8 cellular contexts compared by ENCODE assay signal in genomic region chr1:59674605-59675004, GRCh38.
DNase-seq lines count a peak whose midpoint lies in the region; ATAC-seq and TF ChIP-seq lines count a peak whose summit lies in the region.

No MANE protein-coding gene starts in this region.

- no peaks in the 10 kb centered on the region for H3K27me3 ChIP-seq in breast epithelium
- H3K27me3 ChIP-seq in liver (ENCODE audit: control insufficient read depth in 4 of 4, insufficient read depth in 4 of 4, low read length in 3 of 4) = no peaks in the 10 kb centered on the region
- no peaks in the 10 kb centered on the region for H3K27me3 ChIP-seq in upper lobe of left lung

- ATAC-seq in upper lobe of left lung (ENCODE audit: low FRiP score in 2 of 2) (peak; percentile 67 to 71), HG02759 (IDR thresholded peaks at IDR 0.05; ENCODE audit: unreplicated experiment) (no peak)

- TF ChIP-seq CTCF in breast epithelium (IDR thresholded peaks at IDR 0.05) (no peak), liver (IDR thresholded peaks at IDR 0.05; ENCODE audit: low read depth, low read length, missing input control) (no peak), upper lobe of left lung (IDR thresholded peaks at IDR 0.05) (no peak)

- H3K9me3 ChIP-seq in breast epithelium (no peaks in the 10 kb centered on the region), liver (ENCODE audit: control insufficient read depth in 4 of 4, low read length in 3 of 4) (no peaks in the 10 kb centered on the region), upper lobe of left lung (no peaks in the 10 kb centered on the region)

- H3K9ac ChIP-seq in liver (ENCODE audit: low read depth in 1 of 2, low read length in 2 of 2) = peak overlapping the region in 1 of 2 donors; percentile 54

- TF ChIP-seq RAD21 in liver (IDR thresholded peaks at IDR 0.05) = peak; percentile 56 to 59

- 54% methylated on average over 3 of the region's 3 CpGs for WGBS in liver
- WGBS in upper lobe of left lung, 2 donors = 42 to 51% methylated on average over 3 of the region's 3 CpGs

- H3K4me1 ChIP-seq in breast epithelium = peaks cover 14 to 39% of the 10 kb centered on the region in 2 donors
- peaks cover 9 to 24% (median 17%) of the 10 kb centered on the region in 4 donors for H3K4me1 ChIP-seq in liver (ENCODE audit: control insufficient read depth in 4 of 4, insufficient read depth in 4 of 4, low read length in 3 of 4)
- H3K4me1 ChIP-seq in upper lobe of left lung = peaks cover 27 to 55% (median 47%) of the 10 kb centered on the region in 4 donors

- peak; percentile 50 for DNase-seq in NCI-H2107 treated with DMSO at 0.1 percent for 48 hours (lab: John Stamatoyannopoulos, UW; ENCODE audit: unreplicated experiment)
- no peak for DNase-seq in NCI-H2107 (lab: John Stamatoyannopoulos, UW)
- peak in 1 of 2 donors; percentile 50 for DNase-seq in breast epithelium (ENCODE audit: low spot score in 2 of 2)
- peak in 1 of 2 donors; percentile 53 for DNase-seq in upper lobe of left lung
- DNase-seq in NCI-H82 treated with DMSO at 0.1 percent for 48 hours (lab: John Stamatoyannopoulos, UW; ENCODE audit: unreplicated experiment) = no peak
- no peak for DNase-seq in posterior cingulate gyrus

- H3K36me3 ChIP-seq in breast epithelium (no peaks in the 10 kb centered on the region), liver (ENCODE audit: control insufficient read depth in 4 of 4, insufficient read depth in 3 of 4, low read depth in 1 of 4, low read length in 3 of 4) (peaks cover 0 to 5% (median 3%) of the 10 kb centered on the region in 4 donors), upper lobe of left lung (no peaks in the 10 kb centered on the region)

- TF ChIP-seq EP300 in upper lobe of left lung (IDR thresholded peaks at IDR 0.05) = peak in 3 of 4 donors; percentile 67 to 96 (median 69)

- TF ChIP-seq POLR2A in breast epithelium (IDR thresholded peaks at IDR 0.05) (no peak), upper lobe of left lung (IDR thresholded peaks at IDR 0.05) (no peak)

- no peak overlapping the region for H3K4me3 ChIP-seq in breast epithelium
- H3K4me3 ChIP-seq in liver (ENCODE audit: low read depth in 1 of 3, low read length in 3 of 3) = no peak overlapping the region
- H3K4me3 ChIP-seq in upper lobe of left lung = no peak overlapping the region

- intact Hi-C loops in breast epithelium (cut with DNase I; ENCODE audit: low total_unique reads) = no loop called here
- intact Hi-C loops in posterior cingulate gyrus (cut with DNase I) = no loop called here

- H3K27ac ChIP-seq in breast epithelium (peak overlapping the region; percentile 94 to 96), liver (ENCODE audit: low read depth in 1 of 2, low read length in 2 of 2) (peak overlapping the region; percentile 76 to 78), upper lobe of left lung (peak overlapping the region; percentile 43 to 87 (median 80))

TF ChIP-seq in liver, 16 proteins besides CTCF, POLR2A, EP300 and RAD21:
- TF ChIP-seq RXRA (IDR thresholded peaks at IDR 0.05) = peak in 1 of 2 donors; percentile 72
- TF ChIP-seq TAF1 (conservative IDR thresholded peaks at IDR 0.05) = no peak
- peak; percentile 84 for TF ChIP-seq MAX (IDR thresholded peaks at IDR 0.05)
- TF ChIP-seq HNF4A (conservative IDR thresholded peaks at IDR 0.05) = peak in 1 of 2 donors; percentile 52
- peak in 1 of 2 donors; percentile 33 for TF ChIP-seq JUND (IDR thresholded peaks at IDR 0.05)
- TF ChIP-seq SP1 (IDR thresholded peaks at IDR 0.05) = peak; percentile 59
- TF ChIP-seq YY1 (IDR thresholded peaks at IDR 0.05) = peak; percentile 49
- TF ChIP-seq GABPA (IDR thresholded peaks at IDR 0.05 in 1 of 2, conservative IDR thresholded peaks at IDR 0.05 in 1 of 2) = peak in 1 of 2 donors; percentile 33
- no peak for TF ChIP-seq ATF3 (IDR thresholded peaks at IDR 0.05)
- no peak for TF ChIP-seq HNF4G (IDR thresholded peaks at IDR 0.05)
- peak in 1 of 2 donors; percentile 69 for TF ChIP-seq EGR1 (IDR thresholded peaks at IDR 0.05; ENCODE audit: low read depth in 2 of 2)
- peak; percentile 72 for TF ChIP-seq ZBTB33 (IDR thresholded peaks at IDR 0.05)
- TF ChIP-seq FOXA2 (IDR thresholded peaks at IDR 0.05) = peak; percentile 25
